In the genomic region with DNA sequence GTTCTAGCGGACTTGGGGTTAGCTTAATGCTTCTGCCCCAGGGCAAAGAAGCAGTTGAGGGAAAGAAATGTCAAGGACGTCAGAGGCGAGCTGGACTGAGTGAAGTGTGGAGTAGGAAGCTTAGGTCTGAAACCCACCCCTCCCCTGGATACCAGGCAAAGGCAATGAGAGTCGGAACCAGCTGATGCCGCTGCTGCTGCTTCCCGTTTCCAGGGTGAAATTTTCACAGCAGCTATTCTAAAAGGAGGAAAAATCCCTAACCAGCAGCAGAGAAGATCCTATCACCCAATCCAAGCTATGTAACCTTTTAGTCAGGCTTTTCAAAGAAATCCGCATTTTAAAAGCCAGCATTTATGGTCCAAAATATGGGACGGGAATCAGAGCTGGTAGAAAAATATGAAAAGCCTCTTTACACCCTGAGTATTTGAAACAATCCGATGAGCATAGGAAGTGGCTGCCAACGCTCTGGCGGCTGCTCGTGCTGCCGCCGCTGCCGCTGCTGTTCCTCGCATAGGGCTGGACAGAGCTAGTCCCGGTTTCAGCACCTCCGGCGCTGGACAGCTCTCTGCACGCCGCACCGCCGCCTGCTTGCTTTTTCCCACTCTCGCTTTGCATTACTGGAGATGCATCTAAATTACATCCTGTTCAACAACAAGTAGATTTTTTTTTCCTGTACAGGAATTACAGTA, we compare ENCODE assay signal across 7 cellular contexts.
DNase-seq lines count a peak whose midpoint lies in the region; ATAC-seq and TF ChIP-seq lines count a peak whose summit lies in the region.

No MANE protein-coding gene starts in this region.

- WGBS in thyroid gland, 2 donors = 8% methylated on average over 24 of the region's 24 CpGs

- intact Hi-C loops in thyroid gland (cut with DNase I) = no loop called here

- ATAC-seq in GM18519 (IDR thresholded peaks at IDR 0.05; ENCODE audit: low FRiP score, unreplicated experiment) (peak; percentile 94), HG02623 (IDR thresholded peaks at IDR 0.05; ENCODE audit: unreplicated experiment) (peak; percentile 88)

- no peak overlapping the region for H3K4me3 ChIP-seq in epithelial cell of esophagus (ENCODE audit: low read length)
- H3K4me3 ChIP-seq in thyroid gland (replicated peaks in 1 of 3) = no peak overlapping the region

- no peaks in the 10 kb centered on the region for H3K4me1 ChIP-seq in thyroid gland

- TF ChIP-seq CTCF in epithelial cell of esophagus (IDR thresholded peaks at IDR 0.05; ENCODE audit: insufficient read depth, low read depth, low read length, missing control alignments) (no peak), thyroid gland (IDR thresholded peaks at IDR 0.05) (no peak)

- DNase-seq in NAMALWA (ENCODE audit: low spot score) (peak; percentile 12), epithelial cell of esophagus (ENCODE audit: low read depth) (peak; percentile 75), middle frontal gyrus (ENCODE audit: extremely low spot score, low spot score) (peak; percentile 44), thyroid gland (peak; percentile 54 to 66)
- peak; percentile 59 for DNase-seq in activated CD4-positive, alpha-beta T cell treated with anti-CD3 and anti-CD28 coated beads for 48 hours

- H3K9me3 ChIP-seq in thyroid gland = no peaks in the 10 kb centered on the region

- no peak overlapping the region for H3K27ac ChIP-seq in thyroid gland

- TF ChIP-seq POLR2A in thyroid gland (IDR thresholded peaks at IDR 0.05) = no peak

- H3K36me3 ChIP-seq in thyroid gland = no peaks in the 10 kb centered on the region

- no peaks in the 10 kb centered on the region for H3K27me3 ChIP-seq in thyroid gland

Comparison
In these comparisons a context has a peak if more than half of its experiments do, and no peak if none do; other contexts are left out.
1. DNase-seq: peak in every context shown above with its lines; median percentile 75 in epithelial cell of esophagus; 60 in thyroid gland; 59 in activated CD4-positive, alpha-beta T cell treated with anti-CD3 and anti-CD28 coated beads for 48 hours; 44 in middle frontal gyrus; 12 in NAMALWA.